19 cellular contexts compared by ENCODE assay signal in the genomic region with DNA sequence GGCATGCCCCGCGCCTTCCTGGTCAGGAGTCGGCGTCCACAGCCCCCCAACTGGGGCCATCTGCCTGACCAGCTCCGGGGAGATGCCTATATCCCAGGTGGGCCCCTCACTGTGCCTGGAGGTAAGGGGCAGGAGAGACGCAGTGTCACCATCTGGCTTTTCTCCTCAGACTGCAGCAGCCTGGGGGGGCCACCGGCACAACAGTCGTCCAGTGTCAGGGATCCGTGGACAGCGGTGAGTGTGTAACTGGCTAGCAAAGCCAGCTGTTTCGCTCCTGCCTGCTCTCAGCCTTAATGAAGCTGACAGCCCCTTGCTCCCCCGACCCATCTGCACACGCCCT. TPM values are rescaled to one million over a fixed set of nuclear protein-coding genes. Genes with fewer than 3 reads are reported as not detected.
DNase-seq lines count a peak whose midpoint lies in the region; ATAC-seq and TF ChIP-seq lines count a peak whose summit lies in the region.
"Had no signal": no experiment of that assay in that cellular context is flagged by ENCODE, and none has a peak within 500 bp of the region (broad histone marks: within the 10 kb centered on the region; RNA-seq: fewer than 3 reads in every experiment).

No MANE protein-coding gene starts in this region.

- CTCF ChIA-PET in WTC11 (lab: Charles Lee), result interaction anchor here (1.6 to 1.8 kb wide), 2 partner anchors 17 to 327 kb away, joined by 3 to 9 read pairs; no protein-coding TSS in a partner anchor

- peaks cover 15 to 65% (median 42%) of the 10 kb centered on the region in 11 experiments for H3K36me3 ChIP-seq in BLaER1 treated with 17β-estradiol and CSF1 and Interleukin-3, amounts not matched to agents 10 nM and 100 nM
- peaks cover 6% of the 10 kb centered on the region; the same call in 1 of the 2 replicates for H3K36me3 ChIP-seq in Karpas-422 (ENCODE audit: insufficient read depth, low read length)
- H3K36me3 ChIP-seq in neural progenitor cell, result no peaks in the 10 kb centered on the region

- no peaks in the 10 kb centered on the region for H3K9me2 ChIP-seq in Karpas-422 (replicated peaks; ENCODE audit: insufficient read depth, low read length)

- peaks cover 29% of the 10 kb centered on the region for H3K4me1 Mint-ChIP-seq in WTC11
- peaks cover 22% of the 10 kb centered on the region for H3K4me1 Mint-ChIP-seq in neural progenitor cell

- H2AFZ ChIP-seq in Karpas-422 (ENCODE audit: low read length), result no peak overlapping the region
- no peak overlapping the region for H2AFZ ChIP-seq in neural progenitor cell (replicated peaks)

- H3K9me3 Mint-ChIP-seq in WTC11, result no peaks in the 10 kb centered on the region
- H3K9me3 Mint-ChIP-seq in neural progenitor cell, result no peaks in the 10 kb centered on the region

- no peaks in the 10 kb centered on the region for H3K27me3 ChIP-seq in BLaER1 treated with 17β-estradiol and CSF1 and Interleukin-3, amounts not matched to agents 10 nM and 100 nM
- no peaks in the 10 kb centered on the region for H3K27me3 ChIP-seq in Karpas-422 (ENCODE audit: low read length)
- H3K27me3 ChIP-seq in neural progenitor cell, result no peaks in the 10 kb centered on the region
- H3K27me3 ChIP-seq: Peyer's patch had no signal

- H3K36me3 Mint-ChIP-seq in WTC11 (peaks cover 9% of the 10 kb centered on the region), neural progenitor cell (peaks cover 7% of the 10 kb centered on the region)

- H3K79me2 ChIP-seq in Karpas-422 (ENCODE audit: low read length), result peaks cover 10% of the 10 kb centered on the region; the same call in 1 of the 2 replicates
- H3K79me2 ChIP-seq in neural progenitor cell (ENCODE audit: low read depth), result peaks cover 14% of the 10 kb centered on the region

- peaks cover 14 to 22% (median 17%) of the 10 kb centered on the region in 10 experiments for H3K4me1 ChIP-seq in BLaER1 treated with 17β-estradiol and CSF1 and Interleukin-3, amounts not matched to agents 10 nM and 100 nM
- H3K4me1 ChIP-seq in Karpas-422 (ENCODE audit: low read length), result peaks cover 53% of the 10 kb centered on the region
- peaks cover 20% of the 10 kb centered on the region for H3K4me1 ChIP-seq in neural progenitor cell

- peak overlapping the region; percentile 21 for H3K27ac Mint-ChIP-seq in WTC11
- H3K27ac Mint-ChIP-seq in neural progenitor cell, result no peak overlapping the region

- H3F3A ChIP-seq in neural progenitor cell (ENCODE audit: low read depth), result peaks cover 45% of the 10 kb centered on the region

- no peak overlapping the region for H3K27ac ChIP-seq in BLaER1 treated with 17β-estradiol and CSF1 and Interleukin-3, amounts not matched to agents 10 nM and 100 nM
- H3K27ac ChIP-seq in Karpas-422 (ENCODE audit: low read length) (peak overlapping the region; percentile 87), neural progenitor cell (peak overlapping the region; percentile 54)
- H3K27ac ChIP-seq: A549, Peyer's patch had no signal

- POLR2A ChIA-PET in WTC11 (lab: Charles Lee), result interaction anchor here (1.0 kb wide), 1 partner anchor 22 kb away, joined by 3 read pairs; no protein-coding TSS in a partner anchor

- no peak for TF ChIP-seq CTCF in WTC11 (IDR thresholded peaks at IDR 0.05)
- no peak for TF ChIP-seq CTCF in neural progenitor cell (IDR thresholded peaks at IDR 0.05)

- no peak for ATAC-seq in WTC11
- ATAC-seq: A549, K562 had no signal

- no peaks in the 10 kb centered on the region for H3K9me3 ChIP-seq in BLaER1 treated with 17β-estradiol and CSF1 and Interleukin-3, amounts not matched to agents 10 nM and 100 nM (replicated peaks in 1 of 11)
- H3K9me3 ChIP-seq in Karpas-422 (ENCODE audit: low read length) (no peaks in the 10 kb centered on the region), neural progenitor cell (ENCODE audit: low read depth) (no peaks in the 10 kb centered on the region)
- H3K9me3 ChIP-seq: A549, Peyer's patch had no signal

- in situ Hi-C loops in ACHN (cut with HindIII; ENCODE audit: low pct_ligation_motif_present, low pct_unique_long_range_greater_than_20kb, low sequenced_read_pairs), result no loop called here

- H3K4me3 Mint-ChIP-seq in WTC11 (no peak overlapping the region), neural progenitor cell (peak overlapping the region; percentile 2)

- H3K9ac ChIP-seq in BLaER1 treated with 17β-estradiol and CSF1 and Interleukin-3, amounts not matched to agents 10 nM and 100 nM, result peak overlapping the region in 6 of 11 experiments; percentile 18 to 85 (median 42); a peak in 5 of 22 replicates
- H3K9ac ChIP-seq in Karpas-422 (ENCODE audit: low read length), result peak overlapping the region; percentile 57
- H3K9ac ChIP-seq in neural progenitor cell, result no peak overlapping the region

- H3K4me2 ChIP-seq in BLaER1 treated with 17β-estradiol and CSF1 and Interleukin-3, amounts not matched to agents 10 nM and 100 nM, result no peak overlapping the region
- H3K4me2 ChIP-seq in Karpas-422 (ENCODE audit: low read depth, low read length, poor library complexity, severe bottlenecking), result peak overlapping the region; percentile 77
- peak overlapping the region; percentile 60 for H3K4me2 ChIP-seq in neural progenitor cell
- H3K4me2 ChIP-seq: A549 had no signal

- H3K27me3 Mint-ChIP-seq in WTC11 (ENCODE audit: low read depth) (peaks cover 3% of the 10 kb centered on the region), neural progenitor cell (ENCODE audit: insufficient read depth, low read depth) (peaks cover 11% of the 10 kb centered on the region)

- H4K20me1 ChIP-seq in BLaER1 treated with 17β-estradiol and CSF1 and Interleukin-3, amounts not matched to agents 10 nM and 100 nM, result peaks cover 0 to 42% (median 10%) of the 10 kb centered on the region in 11 experiments; a peak in 13 of 22 replicates
- H4K20me1 ChIP-seq in Karpas-422 (ENCODE audit: insufficient read depth, low read depth, low read length) (peaks cover 43% of the 10 kb centered on the region), neural progenitor cell (ENCODE audit: low read depth) (peaks cover 13% of the 10 kb centered on the region)

- no peak overlapping the region for H3K4me3 ChIP-seq in BLaER1 treated with 17β-estradiol and CSF1 and Interleukin-3, amounts not matched to agents 10 nM and 100 nM
- peak overlapping the region; percentile 59 for H3K4me3 ChIP-seq in Karpas-422 (ENCODE audit: low read length)
- peak overlapping the region; percentile 8 for H3K4me3 ChIP-seq in neural progenitor cell
- H3K4me3 ChIP-seq: A549, K562, Peyer's patch had no signal

- DNase-seq in Karpas-422 (no peak), WTC11 (ENCODE audit: low spot score) (no peak), neural progenitor cell (ENCODE audit: low spot score) (peak; percentile 50), ACHN (no peak), SIG-M5 (lab: John Stamatoyannopoulos, UW) (no peak)
- no peak for DNase-seq in activated CD8-positive, alpha-beta memory T cell treated with anti-CD3 and anti-CD28 coated beads for 24 hours
- DNase-seq: CD4-positive, alpha-beta memory T cell; DND-41; NCI-H1048; NCI-H2081 treated with DMSO at 0.1 percent for 48 hours; NCI-H2227 treated with DMSO at 0.1 percent for 48 hours; Peyer's patch; SHP77 had no signal

TF ChIP-seq in WTC11, 78 proteins besides CTCF, POLR2A, EP300 and RAD21:
- TF ChIP-seq ZNF423 (CRISPR knock-in tag; IDR thresholded peaks at IDR 0.05), result 0 out of 2 replicates have a peak, but pooled peaks have one; percentile 5
- TF ChIP-seq KAT7 (CRISPR knock-in tag; IDR thresholded peaks at IDR 0.05; ENCODE audit: borderline replicate concordance), result no peak
- TF ChIP-seq, protein P1, sequence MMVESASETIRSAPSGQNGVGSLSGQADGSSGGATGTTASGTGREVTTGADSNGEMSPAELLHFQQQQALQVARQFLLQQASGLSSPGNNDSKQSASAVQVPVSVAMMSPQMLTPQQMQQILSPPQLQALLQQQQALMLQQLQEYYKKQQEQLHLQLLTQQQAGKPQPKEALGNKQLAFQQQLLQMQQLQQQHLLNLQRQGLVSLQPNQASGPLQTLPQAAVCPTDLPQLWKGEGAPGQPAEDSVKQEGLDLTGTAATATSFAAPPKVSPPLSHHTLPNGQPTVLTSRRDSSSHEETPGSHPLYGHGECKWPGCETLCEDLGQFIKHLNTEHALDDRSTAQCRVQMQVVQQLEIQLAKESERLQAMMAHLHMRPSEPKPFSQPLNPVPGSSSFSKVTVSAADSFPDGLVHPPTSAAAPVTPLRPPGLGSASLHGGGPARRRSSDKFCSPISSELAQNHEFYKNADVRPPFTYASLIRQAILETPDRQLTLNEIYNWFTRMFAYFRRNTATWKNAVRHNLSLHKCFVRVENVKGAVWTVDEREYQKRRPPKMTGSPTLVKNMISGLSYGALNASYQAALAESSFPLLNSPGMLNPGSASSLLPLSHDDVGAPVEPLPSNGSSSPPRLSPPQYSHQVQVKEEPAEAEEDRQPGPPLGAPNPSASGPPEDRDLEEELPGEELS (CRISPR knock-in tag; IDR thresholded peaks at IDR 0.05), result peak; percentile 44; the same call in 1 of the 2 replicates
- no peak for TF ChIP-seq ZNF396 (CRISPR knock-in tag; IDR thresholded peaks at IDR 0.05; ENCODE audit: borderline replicate concordance)
TF ChIP-seq in WTC11: peak in this region for 2.

RNA-seq across cellular contexts. Expression of a gene that starts 0.2 kb away (rescaled TPM):
- total RNA-seq in Karpas-422 (2014; rRNA removed; shearing (Covaris generic); ENCODE audit: low replicate concordance), result 1.6 and 3.1 TPM in 2 replicates
- not detected in 3 replicates for total RNA-seq in WTC11 (2021)
- not detected in 2 replicates for total RNA-seq in neural progenitor cell (ENCODE audit: low replicate concordance)
- total RNA-seq: CD4-positive, alpha-beta memory T cell; H7; HT1080; K562; Peyer's patch had no signal

RNA-seq across cellular contexts. Expression of a gene that starts 3.5 kb away (rescaled TPM):
- total RNA-seq in Karpas-422 (2014; rRNA removed; shearing (Covaris generic); ENCODE audit: low replicate concordance), result 175 and 322 TPM in 2 replicates
- 161 to 177 TPM (median 165 TPM) in 3 replicates for total RNA-seq in WTC11 (2021)
- total RNA-seq in neural progenitor cell (ENCODE audit: low replicate concordance), result 44.0 and 67.1 TPM in 2 replicates

RNA-seq across cellular contexts. Expression of a gene that starts 4.1 kb away (rescaled TPM):
- total RNA-seq in Karpas-422 (2014; rRNA removed; shearing (Covaris generic); ENCODE audit: low replicate concordance), result 200 and 242 TPM in 2 replicates
- total RNA-seq in WTC11 (2021) (170 to 187 TPM (median 182 TPM) in 3 replicates), neural progenitor cell (ENCODE audit: low replicate concordance) (166 and 250 TPM in 2 replicates)

RNA-seq across cellular contexts. Expression of a gene that starts 28.7 kb away (rescaled TPM):
- 121 and 180 TPM in 2 replicates for total RNA-seq in Karpas-422 (2014; rRNA removed; shearing (Covaris generic); ENCODE audit: low replicate concordance)
- total RNA-seq in WTC11 (2021) (332 to 358 TPM (median 344 TPM) in 3 replicates), neural progenitor cell (ENCODE audit: low replicate concordance) (146 and 258 TPM in 2 replicates)

RNA-seq across cellular contexts. Expression of a gene that starts 41.1 kb away (rescaled TPM):
- not detected in 2 replicates for total RNA-seq in Karpas-422 (2014; rRNA removed; shearing (Covaris generic); ENCODE audit: low replicate concordance)
- 0.64 to 1.0 TPM (median 0.70 TPM) in 3 replicates for total RNA-seq in WTC11 (2021)
- total RNA-seq in neural progenitor cell (ENCODE audit: low replicate concordance), result not detected in 2 replicates
- total RNA-seq: CD4-positive, alpha-beta memory T cell; H7; HT1080; K562; M059J had no signal

Comparison
In these comparisons a context has a peak if more than half of its experiments do, and no peak if none do; other contexts are left out.
1. H3K27ac ChIP-seq: peak in Karpas-422 (single experiment) and neural progenitor cell (single experiment); none in BLaER1 treated with 17β-estradiol and CSF1 and Interleukin-3, amounts not matched to agents 10 nM and 100 nM (0 of 11).
2. H3K4me2 ChIP-seq: peak in Karpas-422 (single experiment) and neural progenitor cell (single experiment); none in BLaER1 treated with 17β-estradiol and CSF1 and Interleukin-3, amounts not matched to agents 10 nM and 100 nM (0 of 11).
3. H3K4me3 ChIP-seq: peak in Karpas-422 (single experiment) and neural progenitor cell (single experiment); none in BLaER1 treated with 17β-estradiol and CSF1 and Interleukin-3, amounts not matched to agents 10 nM and 100 nM (0 of 10).